Comparison of ENCODE assay signal across 1 cellular context in the genomic region with DNA sequence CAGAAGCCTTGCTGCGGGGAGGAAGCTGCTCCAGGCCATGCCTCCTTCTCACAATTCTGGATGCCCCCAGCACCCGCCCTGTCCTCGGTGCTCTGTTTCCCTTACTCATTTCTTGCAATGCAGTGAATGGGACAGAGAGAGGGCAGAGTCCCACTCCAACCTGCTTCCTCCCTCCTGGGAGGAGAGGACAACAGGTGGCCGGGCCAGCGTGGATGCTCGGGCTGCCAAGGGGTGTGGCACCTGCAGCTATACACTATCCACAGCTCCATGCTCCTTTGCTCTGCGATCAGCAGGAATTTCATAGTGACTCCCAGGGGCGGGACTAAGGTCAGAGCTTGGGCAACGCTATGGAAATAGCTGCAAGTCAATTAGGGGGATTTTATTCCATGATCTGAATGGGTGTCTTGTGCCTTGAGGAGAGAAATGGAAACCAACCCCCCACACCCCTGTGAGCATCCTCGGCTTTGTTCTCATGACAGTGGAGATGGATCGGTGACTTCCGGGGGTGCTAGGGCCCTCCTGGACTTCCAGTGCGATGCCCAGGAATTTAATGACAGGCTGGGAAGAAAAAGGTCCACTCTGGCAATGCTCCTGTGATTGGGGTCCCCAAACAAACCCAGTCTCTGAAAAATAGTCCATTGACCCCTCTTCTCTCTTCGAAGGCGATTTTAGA.
TF ChIP-seq lines count a peak whose summit lies in the region.

No MANE protein-coding gene starts in this region.

TF ChIP-seq in IMR-90, 13 proteins besides CTCF, POLR2A, EP300 and RAD21 (continued from another document):
- TF ChIP-seq USF2 (IDR thresholded peaks at IDR 0.05; ENCODE audit: low read depth, low read length) (no peak), CHD1 (IDR thresholded peaks at IDR 0.05; ENCODE audit: low read depth, low read length) (no peak), RFX5 (IDR thresholded peaks at IDR 0.05; ENCODE audit: low read depth, low read length) (no peak), NFE2L2 (IDR thresholded peaks at IDR 0.05; ENCODE audit: low read depth, low read length) (no peak), BHLHE40 (IDR thresholded peaks at IDR 0.05; ENCODE audit: low read depth, low read length) (no peak)
